In the genomic region with DNA sequence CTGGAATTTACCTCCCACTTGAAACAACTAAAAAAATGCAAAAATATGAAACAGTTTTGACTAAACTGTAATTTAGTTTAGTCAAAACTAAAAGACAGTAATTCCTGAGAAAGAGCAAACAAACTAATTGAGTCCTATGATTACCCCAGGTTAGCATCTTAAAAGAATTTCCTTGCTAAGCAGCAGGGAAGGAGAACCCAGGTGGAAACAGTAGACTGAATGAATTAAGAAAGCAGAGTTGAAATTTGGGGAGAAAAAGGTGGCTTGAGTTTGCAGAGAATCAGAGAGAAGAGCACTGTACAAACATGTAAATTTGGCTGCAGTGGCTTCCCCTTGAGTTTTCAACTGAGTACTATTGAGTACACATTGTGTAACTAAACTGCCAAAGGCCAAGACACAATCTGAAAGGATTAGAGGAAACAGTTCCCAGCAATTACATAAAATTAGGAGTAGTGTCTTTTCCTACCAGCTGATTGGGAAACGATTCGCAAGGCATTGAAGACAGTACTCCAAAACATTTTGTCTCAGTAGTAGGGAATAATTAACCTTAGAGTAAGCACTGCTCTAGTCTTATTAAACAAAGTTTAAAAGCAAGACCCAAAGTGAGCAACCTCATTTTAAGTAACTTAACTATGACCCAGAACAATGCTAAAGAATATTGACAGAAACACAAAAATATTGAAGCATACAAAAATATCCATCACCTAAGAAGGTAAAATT, we compare ENCODE assay signal across 22 cellular contexts.
DNase-seq lines count a peak whose midpoint lies in the region; TF ChIP-seq lines count a peak whose summit lies in the region.
"Had no signal": no experiment of that assay in that cellular context is flagged by ENCODE, and none has a peak within 500 bp of the region (broad histone marks: within the 10 kb centered on the region; RNA-seq: fewer than 3 reads in every experiment).

No MANE protein-coding gene starts in this region.

- H3K9me3 ChIP-seq in HUES48 (ENCODE audit: control insufficient read depth, insufficient read depth, low read length) (no peaks in the 10 kb centered on the region), OCI-LY3 (ENCODE audit: insufficient read depth, low read length) (no peaks in the 10 kb centered on the region), iPS-18a (ENCODE audit: control insufficient read depth, low read depth, low read length) (no peaks in the 10 kb centered on the region), neural progenitor cell (ENCODE audit: low read depth) (no peaks in the 10 kb centered on the region)
- H3K9me3 ChIP-seq: Caco-2, Peyer's patch, SK-N-SH had no signal

- H2AFZ ChIP-seq in OCI-LY3 (ENCODE audit: low read depth, low read length) (0 out of 2 replicates have a peak overlapping the region, but pooled peaks have one; percentile 42), neural progenitor cell (replicated peaks) (peak overlapping the region; percentile 78)

- no peaks in the 10 kb centered on the region for H3K36me3 ChIP-seq in HUES48 (ENCODE audit: control insufficient read depth, insufficient read depth, low read length)
- H3K36me3 ChIP-seq in OCI-LY3 (replicated peaks; ENCODE audit: low read depth, low read length): no peaks in the 10 kb centered on the region
- no peaks in the 10 kb centered on the region for H3K36me3 ChIP-seq in iPS-18a (ENCODE audit: control insufficient read depth, low read depth, low read length)
- no peaks in the 10 kb centered on the region for H3K36me3 ChIP-seq in neural progenitor cell
- H3K36me3 ChIP-seq: Peyer's patch had no signal

- in situ Hi-C loops in KBM-7 (cut with MboI; ENCODE audit: low pct_unique_long_range_greater_than_20kb, low sequenced_read_pairs): no loop called here

- H3K27me3 ChIP-seq in HUES48 (ENCODE audit: control insufficient read depth, insufficient read depth, low read length): no peaks in the 10 kb centered on the region
- no peaks in the 10 kb centered on the region for H3K27me3 ChIP-seq in OCI-LY3 (ENCODE audit: low read depth, low read length)
- H3K27me3 ChIP-seq in iPS-18a (ENCODE audit: control insufficient read depth, insufficient read depth, low read length): no peaks in the 10 kb centered on the region
- H3K27me3 ChIP-seq in neural progenitor cell: no peaks in the 10 kb centered on the region
- H3K27me3 ChIP-seq: Peyer's patch had no signal

- H3K27ac ChIP-seq in HUES48 (ENCODE audit: low read depth, low read length) (peak overlapping the region; percentile 69), OCI-LY3 (ENCODE audit: low read length) (no peak overlapping the region), iPS-18a (ENCODE audit: low read length) (peak overlapping the region; percentile 4), neural progenitor cell (no peak overlapping the region)
- H3K27ac ChIP-seq: C4-2B, KMS-11, Peyer's patch had no signal

- H4K20me1 ChIP-seq in OCI-LY3 (ENCODE audit: insufficient read depth, low read length) (no peaks in the 10 kb centered on the region), neural progenitor cell (ENCODE audit: low read depth) (no peaks in the 10 kb centered on the region)

- no peaks in the 10 kb centered on the region for H3K27me3 Mint-ChIP-seq in neural progenitor cell (ENCODE audit: insufficient read depth, low read depth)

- H3K4me3 ChIP-seq in HUES48 (ENCODE audit: low read depth, low read length): peak overlapping the region; percentile 38
- H3K4me3 ChIP-seq in OCI-LY3 (ENCODE audit: low read length): no peak overlapping the region
- peak overlapping the region; percentile 28 for H3K4me3 ChIP-seq in iPS-18a (ENCODE audit: low read length)
- no peak overlapping the region for H3K4me3 ChIP-seq in neural progenitor cell
- H3K4me3 ChIP-seq: Peyer's patch had no signal

- H3K4me3 Mint-ChIP-seq in neural progenitor cell: no peak overlapping the region
- H3K4me3 Mint-ChIP-seq: CD8-positive, alpha-beta T cell had no signal

- TF ChIP-seq CTCF in OCI-LY3 (IDR thresholded peaks at IDR 0.05; ENCODE audit: low read depth, low read length) (no peak), neural progenitor cell (IDR thresholded peaks at IDR 0.05) (no peak)

- no peaks in the 10 kb centered on the region for H3K9me3 Mint-ChIP-seq in neural progenitor cell
- H3K9me3 Mint-ChIP-seq: CD8-positive, alpha-beta T cell had no signal

- no peak overlapping the region for H3K9ac ChIP-seq in HUES48 (ENCODE audit: low read depth, low read length)
- no peak overlapping the region for H3K9ac ChIP-seq in OCI-LY3 (ENCODE audit: low read length)
- H3K9ac ChIP-seq in iPS-18a (ENCODE audit: low read length): no peak overlapping the region
- no peak overlapping the region for H3K9ac ChIP-seq in neural progenitor cell
- H3K9ac ChIP-seq: KMS-11, SK-N-SH had no signal

- DNase-seq in neural progenitor cell (ENCODE audit: low spot score): peak; percentile 27
- DNase-seq in KBM-7: no peak
- no peak for DNase-seq in activated naive CD4-positive, alpha-beta T cell treated with anti-CD3 and anti-CD28 coated beads, Interleukin-2, amount 50 U/mL, for 16 hours
- DNase-seq in pons (ENCODE audit: low spot score): no peak
- DNase-seq in NCI-H2107 (lab: John Stamatoyannopoulos, UW): no peak
- DNase-seq: Caco-2; CD8-positive, alpha-beta T cell; IMR-90; NCI-H1048; NCI-H1694 treated with DMSO at 0.1 percent for 48 hours; NCI-H2081 treated with DMSO at 0.1 percent for 48 hours; NCI-H446; NCI-H524 treated with DMSO at 0.1 percent for 48 hours; OCI-M1; Peyer's patch; SK-N-SH; SW 1271 had no signal

- H3F3A ChIP-seq in neural progenitor cell (ENCODE audit: low read depth): peaks cover 7% of the 10 kb centered on the region

- H3K36me3 Mint-ChIP-seq in neural progenitor cell: no peaks in the 10 kb centered on the region
- H3K36me3 Mint-ChIP-seq: CD8-positive, alpha-beta T cell had no signal

- H3K79me2 ChIP-seq in OCI-LY3 (ENCODE audit: low read length) (no peaks in the 10 kb centered on the region), neural progenitor cell (ENCODE audit: low read depth) (no peaks in the 10 kb centered on the region)

- no peak overlapping the region for H3K27ac Mint-ChIP-seq in neural progenitor cell
- H3K27ac Mint-ChIP-seq: CD8-positive, alpha-beta T cell had no signal

- H3K4me2 ChIP-seq in OCI-LY3 (ENCODE audit: low read length) (no peak overlapping the region), neural progenitor cell (peak overlapping the region; percentile 50)
- H3K4me2 ChIP-seq: KMS-11, SK-N-SH had no signal

- peaks cover 7% of the 10 kb centered on the region for H3K4me1 Mint-ChIP-seq in neural progenitor cell

- H3K4me1 ChIP-seq in HUES48 (ENCODE audit: control insufficient read depth, insufficient read depth, low read length): peaks cover 39% of the 10 kb centered on the region
- no peaks in the 10 kb centered on the region for H3K4me1 ChIP-seq in OCI-LY3 (ENCODE audit: low read length)
- H3K4me1 ChIP-seq in iPS-18a (ENCODE audit: control insufficient read depth, low read depth, low read length): peaks cover 22% of the 10 kb centered on the region
- H3K4me1 ChIP-seq in neural progenitor cell: peaks cover 15% of the 10 kb centered on the region
- H3K4me1 ChIP-seq: Peyer's patch had no signal

Comparison
In these comparisons a context has a peak if more than half of its experiments do, and no peak if none do; other contexts are left out.
1. H3K27ac ChIP-seq: peak in HUES48 (single experiment) and iPS-18a (single experiment); none in OCI-LY3 (single experiment) and neural progenitor cell (single experiment).
2. H3K4me3 ChIP-seq: peak in HUES48 (single experiment) and iPS-18a (single experiment); none in OCI-LY3 (single experiment) and neural progenitor cell (single experiment).